12 cellular contexts compared by ENCODE assay signal in genomic region chr20:38023181-38024085, GRCh38. TPM values are rescaled to one million over a fixed set of nuclear protein-coding genes. Genes with fewer than 3 reads are reported as not detected.
A peak's percentile ranks its signal among the peaks of the same experiment; 100 is the strongest.
DNase-seq lines count a peak whose midpoint lies in the region; ATAC-seq, FAIRE-seq and TF ChIP-seq lines count a peak whose summit lies in the region.
"Had no signal": no experiment of that assay in that cellular context is flagged by ENCODE, and none has a peak within 500 bp of the region (broad histone marks: within the 10 kb centered on the region; RNA-seq: fewer than 3 reads in every experiment).

No MANE protein-coding gene starts in this region.

- no peaks in the 10 kb centered on the region for H3K27me3 Mint-ChIP-seq in dendritic cell treated with granulocyte-macrophage colony-stimulating factor and Interleukin-4, amounts not matched to agents 40 ng/mL and 50 ng/mL, for 4 days

- DNase-seq in GM12892 (ENCODE audit: insufficient read length), result no peak
- peak; percentile 67 for DNase-seq in MV-4-11 (lab: John Stamatoyannopoulos, UW)
- no peak for DNase-seq in psoas muscle
- DNase-seq in activated T-cell treated with anti-CD3 and anti-CD28 coated beads, Interleukin-2, amount 50 U/mL, for 48 hours, result no peak
- no peak for DNase-seq in PC-9
- DNase-seq: NCI-H187 treated with DMSO at 0.1 percent for 48 hours, retina had no signal

- FAIRE-seq in GM12892 (lab: Jason Lieb, UNC), result peak; percentile 46

- peaks cover 8% of the 10 kb centered on the region for H4K20me1 ChIP-seq in PC-9 (ENCODE audit: insufficient read depth)

- H3K27me3 ChIP-seq in psoas muscle (ENCODE audit: insufficient read depth in 3 of 3, low read length in 2 of 3) (no peaks in the 10 kb centered on the region), PC-9 (ENCODE audit: insufficient read depth, low read depth) (no peaks in the 10 kb centered on the region)

- no peaks in the 10 kb centered on the region for H3K9me3 ChIP-seq in psoas muscle
- H3K9me3 ChIP-seq in PC-9 (ENCODE audit: insufficient read depth, low read depth), result peaks cover 5% of the 10 kb centered on the region; the same call in 1 of the 2 replicates

- H3K36me3 Mint-ChIP-seq in dendritic cell treated with granulocyte-macrophage colony-stimulating factor and Interleukin-4, amounts not matched to agents 40 ng/mL and 50 ng/mL, for 4 days (ENCODE audit: low read depth), result peaks cover 29% of the 10 kb centered on the region

- H3K79me2 ChIP-seq in PC-9 (ENCODE audit: low read depth), result peaks cover 52% of the 10 kb centered on the region

- ATAC-seq in psoas muscle, result peak in 2 of 4 donors; percentile 19
- no peak for ATAC-seq in GM18909 (IDR thresholded peaks at IDR 0.05; ENCODE audit: poor library complexity, unreplicated experiment)
- ATAC-seq in GM19397 (IDR thresholded peaks at IDR 0.05; ENCODE audit: unreplicated experiment), result no peak

- H3K27ac ChIP-seq in psoas muscle (peak overlapping the region; percentile 5), PC-9 (no peak overlapping the region)

- H3K27ac Mint-ChIP-seq in dendritic cell treated with granulocyte-macrophage colony-stimulating factor and Interleukin-4, amounts not matched to agents 40 ng/mL and 50 ng/mL, for 4 days, result peak overlapping the region; percentile 56
- H3K27ac Mint-ChIP-seq: activated T-helper 1 cell treated with anti-CD3 and anti-CD28 coated beads, Interleukin-12 subunit alpha, Interleukin-12 subunit beta, Interleukin-2, Interleukin-4 antibody, amounts not matched to agents 30 ng/mL and 10 ng/mL and 1 ng/mL, durations not matched to agents 14 hours and 24 hours and 36 hours; T-helper 1 cell treated with Interleukin-12 subunit alpha and Interleukin-12 subunit beta and Interleukin-4 antibody, amounts not matched to agents 30 μg/mL and 1 μg/mL, for 36 hours had no signal

- CTCF ChIA-PET in PC-9 (lab: Charles Lee), result no interaction called here

- no peak overlapping the region for H3K4me3 ChIP-seq in psoas muscle
- H3K4me3 ChIP-seq in PC-9, result no peak overlapping the region

- no peak for TF ChIP-seq POLR2A in GM12892 (IDR thresholded peaks at IDR 0.05; ENCODE audit: low read depth, low read length)

- TF ChIP-seq CTCF in psoas muscle (IDR thresholded peaks at IDR 0.05), result no peak
- no peak for TF ChIP-seq CTCF in PC-9 (conservative IDR thresholded peaks at IDR 0.05)

- peaks cover 32% of the 10 kb centered on the region for H3K4me1 Mint-ChIP-seq in dendritic cell treated with granulocyte-macrophage colony-stimulating factor and Interleukin-4, amounts not matched to agents 40 ng/mL and 50 ng/mL, for 4 days (ENCODE audit: low read depth)

- POLR2A ChIA-PET in PC-9 (lab: Charles Lee; ENCODE audit: unreplicated experiment), result no interaction called here

- peaks cover 0 to 4% of the 10 kb centered on the region in 2 donors for H3K36me3 ChIP-seq in psoas muscle (ENCODE audit: insufficient read depth in 1 of 2, low read depth in 1 of 2)
- H3K36me3 ChIP-seq in PC-9 (ENCODE audit: low read depth), result peaks cover 9% of the 10 kb centered on the region; the same call in 1 of the 2 replicates

- no peak overlapping the region for H2AFZ ChIP-seq in PC-9

- no TSS peak for BruUV-seq in PC-9 (replicated peaks; lab: Mats Ljungman, UMichigan)

- no peaks in the 10 kb centered on the region for H3F3A ChIP-seq in PC-9 (ENCODE audit: insufficient read depth, low read depth)

- intact Hi-C loops in dendritic cell treated with granulocyte-macrophage colony-stimulating factor and Interleukin-4, amounts not matched to agents 40 ng/mL and 50 ng/mL, for 4 days (cut with micrococcal nuclease), result no loop called here
- intact Hi-C loops in psoas muscle (cut with DNase I) (no loop called here), PC-9 (cut with micrococcal nuclease; ENCODE audit: unreplicated experiment) (no loop called here)

- H3K4me1 ChIP-seq in psoas muscle (peaks cover 36% of the 10 kb centered on the region), PC-9 (replicated peaks; ENCODE audit: insufficient read depth) (no peaks in the 10 kb centered on the region)

- no peaks in the 10 kb centered on the region for H3K9me2 ChIP-seq in PC-9 (ENCODE audit: insufficient read depth)

- no peak overlapping the region for H3K4me2 ChIP-seq in PC-9

- H3K4me3 Mint-ChIP-seq in dendritic cell treated with granulocyte-macrophage colony-stimulating factor and Interleukin-4, amounts not matched to agents 40 ng/mL and 50 ng/mL, for 4 days, result no peak overlapping the region
- H3K4me3 Mint-ChIP-seq: activated T-helper 1 cell treated with anti-CD3 and anti-CD28 coated beads, Interleukin-12 subunit alpha, Interleukin-12 subunit beta, Interleukin-2, Interleukin-4 antibody, amounts not matched to agents 30 ng/mL and 10 ng/mL and 1 ng/mL, durations not matched to agents 14 hours and 24 hours and 36 hours; T-helper 1 cell treated with Interleukin-12 subunit alpha and Interleukin-12 subunit beta and Interleukin-4 antibody, amounts not matched to agents 30 μg/mL and 1 μg/mL, for 36 hours had no signal

- 65 to 71% (median 66%) methylated on average over 5 of the region's 5 CpGs for WGBS in psoas muscle, 3 donors

- H3K9me3 Mint-ChIP-seq in dendritic cell treated with granulocyte-macrophage colony-stimulating factor and Interleukin-4, amounts not matched to agents 40 ng/mL and 50 ng/mL, for 4 days, result peaks cover 11% of the 10 kb centered on the region

RNA-seq across cellular contexts. Expression of gene TTI1, which starts 9.8 kb away (rescaled TPM):
- 17.6 TPM for polyA plus RNA-seq in GM12892 (2012; ENCODE audit: missing spikeins)
- total RNA-seq in psoas muscle (10 to 100 TPM; 11.9 to 24.0 (median 14.8) TPM), PC-9 (2021) (29.1 and 34.2 TPM in 2 replicates)
- polyA plus RNA-seq in psoas muscle, result 10 to 100 TPM; 11.4 to 29.7 (median 19.5) TPM

RNA-seq across cellular contexts. Expression of gene RPRD1B, which starts 10.1 kb away (rescaled TPM):
- 19.6 TPM for polyA plus RNA-seq in GM12892 (2012; ENCODE audit: missing spikeins)
- 10 to 100 TPM; 32.7 to 55.7 (median 44.4) TPM for total RNA-seq in psoas muscle
- polyA plus RNA-seq in psoas muscle, result 10 to 100 TPM; 14.0 to 29.9 (median 29.4) TPM
- 55.1 and 60.1 TPM in 2 replicates for total RNA-seq in PC-9 (2021)
